Comparison of ENCODE assay signal across 25 cellular contexts in the genomic region with DNA sequence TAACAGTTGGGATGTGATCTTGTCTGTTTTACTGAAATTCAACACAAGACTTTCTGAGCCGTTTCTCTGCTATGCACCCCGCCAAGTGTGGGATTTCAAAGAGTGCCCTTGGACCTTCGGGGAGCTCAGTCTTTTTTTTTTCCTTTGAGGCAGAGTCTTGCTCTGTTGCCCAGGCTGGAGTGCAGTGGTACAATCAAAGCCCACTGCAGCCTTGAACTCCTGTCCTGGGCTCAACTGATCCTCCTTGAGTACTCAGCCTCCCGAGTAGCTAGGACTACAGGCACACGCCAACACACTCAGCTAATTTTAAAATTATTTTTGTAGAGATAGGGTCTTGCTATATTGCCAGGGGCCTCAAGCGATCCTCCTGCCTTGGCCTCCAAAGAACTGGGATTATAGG.
DNase-seq lines count a peak whose midpoint lies in the region; ATAC-seq, FAIRE-seq and TF ChIP-seq lines count a peak whose summit lies in the region.
"Had no signal": no experiment of that assay in that cellular context is flagged by ENCODE, and none has a peak within 500 bp of the region (broad histone marks: within the 10 kb centered on the region; RNA-seq: fewer than 3 reads in every experiment).

No MANE protein-coding gene starts in this region.

- no peak overlapping the region for H2AFZ ChIP-seq in HepG2 (ENCODE audit: low read length)

- no peak overlapping the region for H3K4me3 Mint-ChIP-seq in nephron
- H3K4me3 Mint-ChIP-seq: activated CD8-positive, alpha-beta T cell treated with anti-CD3 and anti-CD28 coated beads, Interleukin-2, amount 10 ng/mL, durations not matched to agents 7 days and 5 days; activated naive CD4-positive, alpha-beta T cell treated with anti-CD3 and anti-CD28 coated beads, Interleukin-2, amount 10 ng/mL, durations not matched to agents 7 days and 5 days; activated T-helper 17 cell treated with anti-CD3 and anti-CD28 coated beads, Interleukin-2, amount 50 U/mL, for 72 hours; natural killer cell; stimulated activated naive B cell treated with anti-CD40 and anti-IgM and Interleukin-4, amounts not matched to agents 10 μg/mL and 1 μg/mL and 100 μg/mL, for 72 hours had no signal

- H3K36me3 Mint-ChIP-seq in nephron (ENCODE audit: low read depth) = no peaks in the 10 kb centered on the region
- H3K36me3 Mint-ChIP-seq: activated naive CD4-positive, alpha-beta T cell treated with anti-CD3 and anti-CD28 coated beads, Interleukin-2, amount 10 ng/mL, durations not matched to agents 7 days and 5 days; natural killer cell; stimulated activated naive B cell treated with anti-CD40 and anti-IgM and Interleukin-4, amounts not matched to agents 10 μg/mL and 1 μg/mL and 100 μg/mL, for 72 hours had no signal

- FAIRE-seq in HepG2 (lab: Jason Lieb, UNC) = no peak
- FAIRE-seq: colon, GM12878 had no signal

- POLR2A ChIA-PET in HepG2 (lab: Yijun Ruan, JAX) = no interaction called here

- no peak overlapping the region for H3K4me2 ChIP-seq in HepG2 (ENCODE audit: low read depth, low read length)

- H3K4me1 Mint-ChIP-seq in nephron = peaks cover 46% of the 10 kb centered on the region
- H3K4me1 Mint-ChIP-seq: activated naive CD4-positive, alpha-beta T cell treated with anti-CD3 and anti-CD28 coated beads, Interleukin-2, amount 10 ng/mL, durations not matched to agents 7 days and 5 days; activated T-helper 17 cell treated with anti-CD3 and anti-CD28 coated beads, Interleukin-2, amount 50 U/mL, for 72 hours; natural killer cell; stimulated activated naive B cell treated with anti-CD40 and anti-IgM and Interleukin-4, amounts not matched to agents 10 μg/mL and 1 μg/mL and 100 μg/mL, for 72 hours had no signal

- no peaks in the 10 kb centered on the region for H3K36me3 ChIP-seq in HepG2 (replicated peaks in 1 of 2; ENCODE audit: control insufficient read depth in 1 of 2, insufficient read depth in 2 of 2, low read length in 2 of 2)
- H3K36me3 ChIP-seq in right lobe of liver = no peaks in the 10 kb centered on the region
- H3K36me3 ChIP-seq: breast epithelium, Peyer's patch, upper lobe of right lung had no signal

- TF ChIP-seq POLR2A in HepG2 (IDR thresholded peaks at IDR 0.05; ENCODE audit: insufficient read depth in 1 of 2, low read depth in 2 of 2, low read length in 2 of 2) (no peak), right lobe of liver (IDR thresholded peaks at IDR 0.05) (no peak)

- CTCF ChIA-PET in HepG2 (lab: Yijun Ruan, JAX; ENCODE audit: low intra/inter-chr PET ratio, low total read pairs) = no interaction called here

- TF ChIP-seq RAD21 in HepG2 (CRISPR knock-in tag; IDR thresholded peaks at IDR 0.05) = no peak

- intact Hi-C loops in HepG2 (cut with micrococcal nuclease; ENCODE audit: unreplicated experiment) = no loop called here
- intact Hi-C loops in right lobe of liver (cut with DNase I) = no loop called here

- no peak overlapping the region for H3K4me3 ChIP-seq in HepG2 (replicated peaks in 1 of 3; ENCODE audit: insufficient read depth in 1 of 3, low read depth in 2 of 3, low read length in 3 of 3)
- no peak overlapping the region for H3K4me3 ChIP-seq in right lobe of liver
- H3K4me3 ChIP-seq in choroid plexus epithelial cell (ENCODE audit: low read depth, low read length) = no peak overlapping the region
- H3K4me3 ChIP-seq: breast epithelium, GM12878, Peyer's patch, skin epidermis, upper lobe of right lung had no signal

- ATAC-seq in HepG2 (no peak), right lobe of liver (no peak), HG02938 (IDR thresholded peaks at IDR 0.05; ENCODE audit: unreplicated experiment) (no peak), GM18511 (IDR thresholded peaks at IDR 0.05; ENCODE audit: unreplicated experiment) (no peak), GM18861 (IDR thresholded peaks at IDR 0.05; ENCODE audit: unreplicated experiment) (no peak)
- ATAC-seq: activated CD8-positive, alpha-beta T cell treated with anti-CD3 and anti-CD28 coated beads, Interleukin-2, amount 10 ng/mL, durations not matched to agents 7 days and 5 days; activated T-helper 17 cell treated with anti-CD3 and anti-CD28 coated beads, Interleukin-2, amount 50 U/mL, for 72 hours; GM12878; natural killer cell; stimulated activated naive B cell treated with anti-CD40 and anti-IgM and Interleukin-4, amounts not matched to agents 10 μg/mL and 1 μg/mL and 100 μg/mL, for 72 hours; upper lobe of right lung had no signal

- in situ Hi-C loops in HepG2 (cut with HindIII; ENCODE audit: extremely low pct_ligation_motif_present, low pct_unique_long_range_greater_than_20kb) = no loop called here

- no peak for TF ChIP-seq CTCF in HepG2 (CRISPR knock-in tag; IDR thresholded peaks at IDR 0.05)
- TF ChIP-seq CTCF in right lobe of liver (IDR thresholded peaks at IDR 0.05) = no peak
- TF ChIP-seq CTCF in choroid plexus epithelial cell (conservative IDR thresholded peaks at IDR 0.05; ENCODE audit: low read depth, low read length) = no peak
- TF ChIP-seq CTCF in nephron (IDR thresholded peaks at IDR 0.05; ENCODE audit: unreplicated experiment in 3 of 3) = no peak

- peaks cover 23% of the 10 kb centered on the region for H3K4me1 ChIP-seq in HepG2 (ENCODE audit: insufficient read depth, low read length)
- H3K4me1 ChIP-seq in right lobe of liver = peaks cover 0 to 9% (median 0%) of the 10 kb centered on the region in 4 donors
- H3K4me1 ChIP-seq: breast epithelium, Peyer's patch, upper lobe of right lung had no signal

- H3K9me3 Mint-ChIP-seq in nephron = no peaks in the 10 kb centered on the region
- H3K9me3 Mint-ChIP-seq: activated naive CD4-positive, alpha-beta T cell treated with anti-CD3 and anti-CD28 coated beads, Interleukin-2, amount 10 ng/mL, durations not matched to agents 7 days and 5 days; activated T-helper 17 cell treated with anti-CD3 and anti-CD28 coated beads, Interleukin-2, amount 50 U/mL, for 72 hours had no signal

- H4K20me1 ChIP-seq in HepG2 (ENCODE audit: insufficient read depth, low read length) = no peaks in the 10 kb centered on the region

- DNase-seq in HepG2 (ENCODE audit: low spot score) = no peak
- no peak for DNase-seq in right lobe of liver
- peak; percentile 19 for DNase-seq in choroid plexus epithelial cell (ENCODE audit: low read depth)
- DNase-seq: activated CD4-positive, alpha-beta T cell treated with anti-CD3 and anti-CD28 coated beads for 4 hours; activated CD8-positive, alpha-beta T cell treated with anti-CD3 and anti-CD28 coated beads, Interleukin-2, amount 10 ng/mL, durations not matched to agents 7 days and 5 days; activated naive CD4-positive, alpha-beta T cell treated with anti-CD3 and anti-CD28 coated beads, Interleukin-2, amount 10 ng/mL, durations not matched to agents 7 days and 5 days; natural killer cell; NCI-H1048; NCI-H1694; NCI-H446 treated with DMSO at 0.1 percent for 48 hours; Peyer's patch; SIG-M5; stimulated activated naive B cell treated with anti-CD40 and anti-IgM and Interleukin-4, amounts not matched to agents 10 μg/mL and 1 μg/mL and 100 μg/mL, for 72 hours; substantia nigra; T-helper 9 cell; upper lobe of right lung had no signal

- BruUV-seq in HepG2 (replicated peaks; lab: Mats Ljungman, UMichigan) = no TSS peak

- no peaks in the 10 kb centered on the region for H3K79me2 ChIP-seq in HepG2 (ENCODE audit: insufficient read depth, low read length)

- H3K27me3 Mint-ChIP-seq in nephron (ENCODE audit: low read depth) = peaks cover 5% of the 10 kb centered on the region

- H3K9me3 ChIP-seq in HepG2 (ENCODE audit: low read length) (peaks cover 11% of the 10 kb centered on the region), right lobe of liver (peaks cover 0 to 4% (median 0%) of the 10 kb centered on the region in 4 donors)
- H3K9me3 ChIP-seq: upper lobe of right lung had no signal

- no peak overlapping the region for H3K27ac ChIP-seq in HepG2 (ENCODE audit: extremely low read length, insufficient read depth, low read length)
- H3K27ac ChIP-seq in right lobe of liver = no peak overlapping the region
- H3K27ac ChIP-seq: breast epithelium, Peyer's patch, skin epidermis, upper lobe of right lung had no signal

- 61% methylated on average over 6 of the region's 6 CpGs for WGBS in HepG2 (ENCODE audit: low lambda C conversion rate)
- 83% methylated on average over 4 of the region's 6 CpGs for WGBS in right lobe of liver (ENCODE audit: insufficient coverage, low coverage, low lambda C conversion rate, missing lambda C conversion rate)

- H3K27me3 ChIP-seq in HepG2 (ENCODE audit: control insufficient read depth in 1 of 2, insufficient read depth in 2 of 2, low read length in 2 of 2) (0 out of 5 replicates have a peak, but pooled peaks cover 0 to 3% of the 10 kb centered on the region in 2 experiments), right lobe of liver (no peaks in the 10 kb centered on the region)
- H3K27me3 ChIP-seq: breast epithelium, Peyer's patch, upper lobe of right lung had no signal

- H3K27ac Mint-ChIP-seq in nephron = peak overlapping the region; percentile 31 to 86 (median 85)
- H3K27ac Mint-ChIP-seq: activated CD8-positive, alpha-beta T cell treated with anti-CD3 and anti-CD28 coated beads, Interleukin-2, amount 10 ng/mL, durations not matched to agents 7 days and 5 days; activated naive CD4-positive, alpha-beta T cell treated with anti-CD3 and anti-CD28 coated beads, Interleukin-2, amount 10 ng/mL, durations not matched to agents 7 days and 5 days; activated T-helper 17 cell treated with anti-CD3 and anti-CD28 coated beads, Interleukin-2, amount 50 U/mL, for 72 hours; natural killer cell; stimulated activated naive B cell treated with anti-CD40 and anti-IgM and Interleukin-4, amounts not matched to agents 10 μg/mL and 1 μg/mL and 100 μg/mL, for 72 hours had no signal

- TF ChIP-seq EP300 in HepG2 (IDR thresholded peaks at IDR 0.05; ENCODE audit: low read depth in 2 of 2, low read length in 2 of 2) (no peak), HepG2 (CRISPR knock-in tag; IDR thresholded peaks at IDR 0.05; ENCODE audit: borderline replicate concordance) (no peak)

- H3K9ac ChIP-seq in HepG2 (ENCODE audit: insufficient read depth, low read depth, low read length) = no peak overlapping the region

TF ChIP-seq in HepG2, 621 proteins besides CTCF, POLR2A, EP300 and RAD21:
- TF ChIP-seq MED8 (CRISPR knock-in tag; IDR thresholded peaks at IDR 0.05; ENCODE audit: insufficient replicate concordance) (no peak), ATF1 (CRISPR knock-in tag; IDR thresholded peaks at IDR 0.05) (no peak), ZNF121 (CRISPR knock-in tag; IDR thresholded peaks at IDR 0.05) (peak; percentile 66)
